In the genomic region with DNA sequence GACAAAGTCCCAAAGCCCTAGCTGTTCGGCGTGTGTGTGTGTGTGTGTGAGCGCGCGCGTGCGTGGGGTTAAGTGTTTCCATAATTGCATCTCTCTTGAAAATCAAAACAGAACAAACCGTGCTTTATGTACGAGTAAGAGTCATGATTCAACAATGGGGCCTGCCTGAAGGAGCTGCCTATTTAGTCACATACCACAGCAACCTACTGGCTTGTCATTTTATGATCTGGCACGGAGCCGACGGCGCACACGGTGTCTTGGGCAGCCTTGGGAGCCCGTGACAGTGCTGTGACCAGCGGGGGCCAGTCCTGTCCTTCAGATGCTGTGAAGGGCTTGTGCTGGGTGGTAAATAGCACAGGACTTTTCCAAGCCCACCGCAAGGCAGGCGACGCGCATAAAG, we compare ENCODE assay signal across 15 cellular contexts.
A peak's percentile ranks its signal among the peaks of the same experiment; 100 is the strongest.
DNase-seq lines count a peak whose midpoint lies in the region; ATAC-seq and TF ChIP-seq lines count a peak whose summit lies in the region.
"Had no signal": no experiment of that assay in that cellular context is flagged by ENCODE, and none has a peak within 500 bp of the region (broad histone marks: within the 10 kb centered on the region; RNA-seq: fewer than 3 reads in every experiment).

No MANE protein-coding gene starts in this region.

- H3K27ac ChIP-seq in MM.1S (ENCODE audit: low read length): no peak overlapping the region
- H3K27ac ChIP-seq: C4-2B, colonic mucosa had no signal

- no peaks in the 10 kb centered on the region for H3K9me3 Mint-ChIP-seq in nephron progenitor cell

- H3K27me3 ChIP-seq in MM.1S (replicated peaks; ENCODE audit: insufficient read depth, low read length): no peaks in the 10 kb centered on the region
- H3K27me3 ChIP-seq: colonic mucosa had no signal

- H3K4me3 ChIP-seq in astrocyte of the spinal cord (ENCODE audit: low read depth, low read length): no peak overlapping the region
- H3K4me3 ChIP-seq in MM.1S (ENCODE audit: low read length): no peak overlapping the region
- H3K4me3 ChIP-seq: colonic mucosa had no signal

- no peak overlapping the region for H3K4me2 ChIP-seq in MM.1S (ENCODE audit: low read depth, low read length)

- ATAC-seq in GM19324 (IDR thresholded peaks at IDR 0.05; ENCODE audit: low FRiP score, unreplicated experiment): no peak
- ATAC-seq in GM21825 (IDR thresholded peaks at IDR 0.05; ENCODE audit: unreplicated experiment): no peak
- ATAC-seq in GM18858 (IDR thresholded peaks at IDR 0.05; ENCODE audit: unreplicated experiment): no peak
- ATAC-seq: PC-3 had no signal

- H3K4me1 ChIP-seq in MM.1S (ENCODE audit: low read length): no peaks in the 10 kb centered on the region
- H3K4me1 ChIP-seq: colonic mucosa had no signal

- no peak overlapping the region for H3K4me3 Mint-ChIP-seq in nephron progenitor cell

- no peak overlapping the region for H3K9ac ChIP-seq in MM.1S (ENCODE audit: low read length)

- H3K27me3 Mint-ChIP-seq in nephron progenitor cell (ENCODE audit: low read depth, poor library complexity): peaks cover 7% of the 10 kb centered on the region

- H3F3A ChIP-seq in MM.1S (ENCODE audit: insufficient read depth, low read length): no peaks in the 10 kb centered on the region

- no peaks in the 10 kb centered on the region for H3K36me3 ChIP-seq in MM.1S (replicated peaks; ENCODE audit: insufficient read depth, low read length)
- H3K36me3 ChIP-seq: colonic mucosa had no signal

- H3K4me1 Mint-ChIP-seq in nephron progenitor cell: peaks cover 5% of the 10 kb centered on the region

- H4K20me1 ChIP-seq in MM.1S (ENCODE audit: insufficient read depth, low read length): no peaks in the 10 kb centered on the region

- no peaks in the 10 kb centered on the region for H3K36me3 Mint-ChIP-seq in nephron progenitor cell (ENCODE audit: low read depth)

- no peak for TF ChIP-seq CTCF in astrocyte of the spinal cord (IDR thresholded peaks at IDR 0.05; ENCODE audit: low read depth, low read length)
- no peak for TF ChIP-seq CTCF in nephron progenitor cell (IDR thresholded peaks at IDR 0.05)
- TF ChIP-seq CTCF in MM.1S (IDR thresholded peaks at IDR 0.05; ENCODE audit: low read length): no peak

- no peak overlapping the region for H2AFZ ChIP-seq in MM.1S (ENCODE audit: low read length)

- no peaks in the 10 kb centered on the region for H3K9me2 ChIP-seq in MM.1S (replicated peaks; ENCODE audit: insufficient read depth, low read length)

- peak overlapping the region; percentile 83 for H3K27ac Mint-ChIP-seq in nephron progenitor cell
- H3K27ac Mint-ChIP-seq: activated naive CD4-positive, alpha-beta T cell treated with anti-CD3 and anti-CD28 coated beads, Interleukin-2, amount 50 U/mL, for 72 hours had no signal

- H3K9me3 ChIP-seq in MM.1S (replicated peaks; ENCODE audit: insufficient read depth, low read length): no peaks in the 10 kb centered on the region
- H3K9me3 ChIP-seq: colonic mucosa had no signal

- in situ Hi-C loops in astrocyte of the spinal cord (cut with HindIII; ENCODE audit: low sequenced_read_pairs): no loop called here

- H3K79me2 ChIP-seq in MM.1S (ENCODE audit: low read length): no peaks in the 10 kb centered on the region

- DNase-seq in DMS153 (lab: John Stamatoyannopoulos, UW) (peak; percentile 67), NCI-H1092 treated with DMSO at 0.1 percent for 48 hours (lab: John Stamatoyannopoulos, UW) (peak; percentile 77), astrocyte of the spinal cord (ENCODE audit: low read depth, low spot score) (peak; percentile 29), nephron progenitor cell (no peak), MM.1S (no peak)
- DNase-seq: colonic mucosa, IMR-90, NCI-H2171, PC-3, T1000 had no signal

Comparison
In these comparisons a context has a peak if more than half of its experiments do, and no peak if none do; other contexts are left out.
1. DNase-seq: peak in DMS153 (single experiment), NCI-H1092 treated with DMSO at 0.1 percent for 48 hours (single experiment) and astrocyte of the spinal cord (single experiment); none in nephron progenitor cell (single experiment) and MM.1S (single experiment).